ENCODE assay signal across 8 cellular contexts in the genomic region with DNA sequence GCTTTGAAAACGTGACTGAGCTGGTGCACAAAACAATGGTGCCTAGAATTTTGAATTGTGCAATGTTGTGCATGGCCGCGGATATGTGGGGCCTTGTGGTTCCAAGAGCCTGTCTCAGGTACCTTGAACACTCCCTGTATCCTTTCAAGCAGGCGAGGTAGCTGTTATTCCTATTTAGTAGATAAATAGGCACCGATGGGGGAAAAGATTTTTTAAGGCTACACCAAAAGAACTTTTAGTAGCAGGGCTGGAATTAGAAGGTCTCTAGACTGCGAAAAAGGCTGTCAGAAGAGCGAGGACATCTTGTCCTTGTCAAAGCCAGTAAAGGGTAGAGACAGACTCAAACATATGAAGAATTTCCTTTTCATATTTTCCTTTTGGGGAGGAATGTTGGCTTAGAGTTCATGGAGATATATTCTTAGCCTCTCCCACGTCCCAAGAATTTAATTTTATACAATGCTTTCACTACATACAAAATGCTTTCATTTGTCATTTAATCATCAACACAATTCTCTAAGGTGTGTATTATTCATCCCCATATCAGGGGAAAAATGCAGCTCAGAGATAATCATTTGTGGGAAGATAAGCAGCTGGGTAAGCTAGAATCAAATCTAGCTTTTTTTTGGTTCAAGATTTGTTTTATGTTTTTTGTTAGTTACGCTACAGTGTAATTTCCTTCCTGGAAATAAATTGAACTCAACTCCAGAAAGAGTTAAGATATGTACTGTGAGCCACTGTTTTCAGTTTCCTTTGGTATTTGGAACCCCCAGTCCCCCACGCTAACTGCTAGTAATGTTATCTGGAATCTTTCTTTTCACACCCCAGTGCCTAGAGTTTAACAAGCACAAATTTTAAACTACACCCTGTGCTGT. TPM values are rescaled to one million over a fixed set of nuclear protein-coding genes. Genes with fewer than 3 reads are reported as not detected.
A peak's percentile ranks its signal among the peaks of the same experiment; 100 is the strongest.
DNase-seq lines count a peak whose midpoint lies in the region; ATAC-seq and TF ChIP-seq lines count a peak whose summit lies in the region.

No MANE protein-coding gene starts in this region.

- H2AK9ac ChIP-seq in IMR-90 (replicated peaks; ENCODE audit: low read depth, low read length, poor library complexity), result peak overlapping the region; percentile 100

- peak overlapping the region; percentile 85; the same call in 2 of the 3 replicates for H2BK15ac ChIP-seq in IMR-90 (ENCODE audit: low read depth, low read length)

- H4K8ac ChIP-seq in IMR-90 (ENCODE audit: low read depth in 2 of 2, low read length in 2 of 2), result peak overlapping the region; percentile 96 to 100

- peak overlapping the region; percentile 100 for H4K91ac ChIP-seq in IMR-90 (ENCODE audit: insufficient read depth, low read depth, low read length)

- H4K20me1 ChIP-seq in IMR-90 (ENCODE audit: insufficient read depth, low read length), result peaks cover 33% of the 10 kb centered on the region

- H3K27me3 ChIP-seq in IMR-90 (ENCODE audit: control insufficient read depth, insufficient read depth, low read length), result no peaks in the 10 kb centered on the region
- H3K27me3 ChIP-seq in stomach smooth muscle (ENCODE audit: control insufficient read depth in 1 of 2, insufficient read depth in 2 of 2, low read length in 2 of 2), result no peaks in the 10 kb centered on the region

- peak overlapping the region; percentile 97 for H2AK5ac ChIP-seq in IMR-90 (ENCODE audit: low read depth, low read length)

- H4K5ac ChIP-seq in IMR-90 (ENCODE audit: low read depth, low read length), result peak overlapping the region; percentile 99

- peak overlapping the region; percentile 91 for H3K4me2 ChIP-seq in IMR-90 (ENCODE audit: low read depth, low read length)

- peak overlapping the region; percentile 97 for H2BK5ac ChIP-seq in IMR-90 (ENCODE audit: low read depth, low read length, poor library complexity, severe bottlenecking)

- peak overlapping the region; percentile 100 for H3K14ac ChIP-seq in IMR-90 (replicated peaks; ENCODE audit: low read depth, low read length)

- CTCF ChIA-PET in IMR-90 (lab: Yijun Ruan, JAX), result interaction anchor here (0.5 to 1.5 kb wide), 2 partner anchors 198 to 414 kb away, joined by 3 to 4 read pairs; no protein-coding TSS in a partner anchor

- H3K56ac ChIP-seq in IMR-90 (ENCODE audit: extremely low read depth, insufficient read depth, low read length), result peak overlapping the region; percentile 100

- H3K9me3 ChIP-seq in IMR-90 (ENCODE audit: control insufficient read depth, insufficient read depth, low read length) (no peaks in the 10 kb centered on the region), stomach smooth muscle (ENCODE audit: control insufficient read depth in 2 of 2, low read length in 2 of 2) (no peaks in the 10 kb centered on the region)

- intact Hi-C loops in IMR-90 (cut with micrococcal nuclease), result loop anchor here (2.0 kb wide), 1 partner anchor 183 kb away; no protein-coding TSS in a partner anchor

- H3K23ac ChIP-seq in IMR-90 (ENCODE audit: low read depth, low read length), result peak overlapping the region; percentile 100

- H3K27ac ChIP-seq in IMR-90 (ENCODE audit: insufficient read depth, low read length) (peak overlapping the region; percentile 95), caudate nucleus (ENCODE audit: low read depth, low read length) (peak overlapping the region; percentile 99), stomach smooth muscle (ENCODE audit: low read length) (peak overlapping the region; percentile 100)

- H3K4me1 ChIP-seq in IMR-90 (ENCODE audit: control insufficient read depth, insufficient read depth, low read length) (peaks cover 5% of the 10 kb centered on the region), stomach smooth muscle (ENCODE audit: control insufficient read depth, insufficient read depth, low read length) (peaks cover 45% of the 10 kb centered on the region)

- peak overlapping the region; percentile 100 for H3K4ac ChIP-seq in IMR-90 (ENCODE audit: low read depth, low read length)

- TF ChIP-seq POLR2A in IMR-90 (IDR thresholded peaks at IDR 0.05; ENCODE audit: low read depth, low read length), result no peak; the same call in 1 of the 2 replicates

- in situ Hi-C loops in IMR-90 (cut with MboI; ENCODE audit: low sequenced_read_pairs), result no loop called here

- no peak for TF ChIP-seq RAD21 in IMR-90 (IDR thresholded peaks at IDR 0.05; ENCODE audit: low read length)

- no CpG with 5 or more reads among the region's 10 CpGs for WGBS in IMR-90 (ENCODE audit: extremely low coverage in 2 of 2, insufficient read length in 1 of 2), 2 experiments

- dilution Hi-C loops in IMR-90 (cut with HindIII; ENCODE audit: low sequenced_read_pairs, unreplicated experiment), result no loop called here

- DNase-seq in COR-L47 (lab: John Stamatoyannopoulos, UW), result peak; percentile 48
- DNase-seq in IMR-90, result peak; percentile 59
- peak in 23 of 61 donors; percentile 5 to 76 (median 47) for DNase-seq in caudate nucleus (lab: John Stamatoyannopoulos, UW)
- DNase-seq in left kidney (ENCODE audit: low read depth, low spot score), result peak; percentile 78

- H3K9ac ChIP-seq in IMR-90 (ENCODE audit: low read depth, low read length) (peak overlapping the region; percentile 99), stomach smooth muscle (ENCODE audit: low read length in 2 of 2) (peak overlapping the region; percentile 96 to 99)

- peak overlapping the region; percentile 61 for H3K4me3 ChIP-seq in IMR-90 (ENCODE audit: insufficient read depth, low read depth, low read length)
- H3K4me3 ChIP-seq in stomach smooth muscle (ENCODE audit: low read length in 2 of 2), result peak overlapping the region; percentile 65 to 98

- H2AFZ ChIP-seq in IMR-90 (replicated peaks; ENCODE audit: low read length, poor library complexity), result peak overlapping the region; percentile 98

- H2BK20ac ChIP-seq in IMR-90 (ENCODE audit: low read depth, low read length), result peak overlapping the region; percentile 66

- peaks cover 11 to 47% of the 10 kb centered on the region in 2 experiments for H3K79me1 ChIP-seq in IMR-90 (ENCODE audit: low read depth in 1 of 2, low read length in 2 of 2)

- POLR2A ChIA-PET in IMR-90 (lab: Charles Lee; ENCODE audit: unreplicated experiment), result no interaction called here

- no peak for TF ChIP-seq CTCF in IMR-90 (conservative IDR thresholded peaks at IDR 0.05; ENCODE audit: low read depth, low read length)

- BruUV-seq in IMR-90 (replicated peaks; lab: Mats Ljungman, UMichigan), result no TSS peak

- H2BK120ac ChIP-seq in IMR-90 (ENCODE audit: low read depth, low read length), result peak overlapping the region; percentile 92

- peaks cover 22% of the 10 kb centered on the region for H3K36me3 ChIP-seq in IMR-90 (ENCODE audit: control insufficient read depth, insufficient read depth, low read length)
- peaks cover 13 to 23% of the 10 kb centered on the region in 2 donors for H3K36me3 ChIP-seq in stomach smooth muscle (ENCODE audit: control insufficient read depth in 2 of 2, insufficient read depth in 2 of 2, low read length in 2 of 2)

- H3K18ac ChIP-seq in IMR-90 (ENCODE audit: low read depth, low read length), result peak overlapping the region; percentile 91

- ATAC-seq in IMR-90 (ENCODE audit: low read depth), result no peak
- peak; percentile 6; the same call in 1 of the 3 replicates for ATAC-seq in SK-N-SH treated with all-trans-retinoic acid at 6 μM for 48 hours
- no peak for ATAC-seq in GM19463 (IDR thresholded peaks at IDR 0.05; ENCODE audit: unreplicated experiment)
- no peak for ATAC-seq in GM19023 (IDR thresholded peaks at IDR 0.05; ENCODE audit: unreplicated experiment)

- H3K9me1 ChIP-seq in IMR-90 (ENCODE audit: insufficient read depth, low read length), result peaks cover 4% of the 10 kb centered on the region; the same call in 1 of the 2 replicates

TF ChIP-seq in IMR-90, 13 proteins besides CTCF, POLR2A, EP300 and RAD21:
- TF ChIP-seq MAFK (IDR thresholded peaks at IDR 0.05; ENCODE audit: low read depth, low read length), result no peak
- TF ChIP-seq CEBPB (IDR thresholded peaks at IDR 0.05; ENCODE audit: low read depth, low read length), result peak; percentile 97
- TF ChIP-seq BHLHE40 (IDR thresholded peaks at IDR 0.05; ENCODE audit: low read depth, low read length), result peak; percentile 64
- no peak for TF ChIP-seq USF2 (IDR thresholded peaks at IDR 0.05; ENCODE audit: low read depth, low read length)

TF ChIP-seq in SK-N-SH treated with all-trans-retinoic acid at 6 μM for 48 hours, 23 proteins besides CTCF, POLR2A, EP300 and RAD21 (continues in another document):
- no peak for TF ChIP-seq OSR1 (CRISPR knock-in tag; IDR thresholded peaks at IDR 0.05)
- TF ChIP-seq CSDC2 (CRISPR knock-in tag; IDR thresholded peaks at IDR 0.05), result 0 out of 2 replicates have a peak, but pooled peaks have one; percentile 4
- TF ChIP-seq, protein P1, sequence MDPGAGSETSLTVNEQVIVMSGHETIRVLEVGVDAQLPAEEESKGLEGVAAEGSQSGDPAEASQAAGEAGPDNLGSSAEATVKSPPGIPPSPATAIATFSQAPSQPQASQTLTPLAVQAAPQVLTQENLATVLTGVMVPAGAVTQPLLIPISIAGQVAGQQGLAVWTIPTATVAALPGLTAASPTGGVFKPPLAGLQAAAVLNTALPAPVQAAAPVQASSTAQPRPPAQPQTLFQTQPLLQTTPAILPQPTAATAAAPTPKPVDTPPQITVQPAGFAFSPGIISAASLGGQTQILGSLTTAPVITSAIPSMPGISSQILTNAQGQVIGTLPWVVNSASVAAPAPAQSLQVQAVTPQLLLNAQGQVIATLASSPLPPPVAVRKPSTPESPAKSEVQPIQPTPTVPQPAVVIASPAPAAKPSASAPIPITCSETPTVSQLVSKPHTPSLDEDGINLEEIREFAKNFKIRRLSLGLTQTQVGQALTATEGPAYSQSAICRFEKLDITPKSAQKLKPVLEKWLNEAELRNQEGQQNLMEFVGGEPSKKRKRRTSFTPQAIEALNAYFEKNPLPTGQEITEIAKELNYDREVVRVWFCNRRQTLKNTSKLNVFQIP (CRISPR knock-in tag; IDR thresholded peaks at IDR 0.05; ENCODE audit: borderline replicate concordance, low read depth), result 0 out of 2 replicates have a peak, but pooled peaks have one; percentile 40
- TF ChIP-seq ZC3H10 (CRISPR knock-in tag; IDR thresholded peaks at IDR 0.05), result no peak
- TF ChIP-seq CREB5 (CRISPR knock-in tag; IDR thresholded peaks at IDR 0.05; ENCODE audit: low read depth), result no peak
- no peak for TF ChIP-seq TOX (CRISPR knock-in tag; IDR thresholded peaks at IDR 0.05; ENCODE audit: borderline replicate concordance)

RNA-seq across cellular contexts. Expression of gene HSPA8, which starts 1.7 kb away (rescaled TPM):
- total RNA-seq in IMR-90 (2012; rRNA removed), result 4,053 and 4,346 TPM in 2 replicates
- 2,309 and 2,607 TPM in 2 replicates for polyA plus RNA-seq in IMR-90 (2012; rRNA removed)
- 891 and 1,297 TPM in 2 replicates for polyA plus RNA-seq in IMR-90 (2012; cell fraction: cytosol; rRNA removed)
- polyA plus RNA-seq in IMR-90 (2012; cell fraction: nucleus; rRNA removed; ENCODE audit: low replicate concordance), result 378 and 1,026 TPM in 2 replicates
